Comparison of ENCODE assay signal across 31 cellular contexts in the genomic region with DNA sequence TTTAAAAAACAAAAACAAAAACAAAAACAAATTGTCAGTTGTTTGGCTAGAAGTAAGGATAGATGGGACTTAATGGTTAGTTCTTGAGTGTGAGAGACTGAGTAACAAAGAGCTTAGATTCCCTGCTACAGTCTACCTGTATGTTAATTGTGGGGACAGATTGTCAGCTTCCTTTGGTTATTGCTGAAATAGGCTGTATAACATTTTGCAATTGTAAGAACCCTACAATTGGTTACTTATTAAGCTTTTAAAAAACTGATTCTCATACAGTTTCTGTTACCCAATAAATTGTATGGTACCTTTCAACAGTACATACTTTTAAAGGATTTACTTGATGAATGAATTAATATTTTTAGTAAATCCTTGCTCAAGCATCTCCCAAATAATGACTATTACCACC.
"Had no signal": no experiment of that assay in that cellular context is flagged by ENCODE, and none has a peak within 500 bp of the region (broad histone marks: within the 10 kb centered on the region; RNA-seq: fewer than 3 reads in every experiment).

No MANE protein-coding gene starts in this region.

- H3K4me1 ChIP-seq: adrenal gland, body of pancreas, esophagus squamous epithelium, gastroesophageal sphincter had no signal

- H3K4me3 ChIP-seq: adrenal gland, body of pancreas, esophagus squamous epithelium, gastroesophageal sphincter had no signal

- H3K27ac ChIP-seq: adrenal gland, body of pancreas, epithelial cell of prostate, esophagus squamous epithelium, gastroesophageal sphincter had no signal

- H3K27me3 Mint-ChIP-seq: activated CD4-positive, alpha-beta memory T cell treated with anti-CD3 and anti-CD28 coated beads, Interleukin-2, amount 10 ng/mL, durations not matched to agents 7 days and 5 days; activated CD4-positive, alpha-beta T cell treated with anti-CD3 and anti-CD28 coated beads, Interleukin-2, amount 10 ng/mL, durations not matched to agents 7 days and 5 days; activated naive CD8-positive, alpha-beta T cell treated with anti-CD3 and anti-CD28 coated beads for 36 hours; activated naive CD8-positive, alpha-beta T cell treated with anti-CD3 and anti-CD28 coated beads, Interleukin-2, amount 50 U/mL, for 24 hours; activated T-cell treated with anti-CD3 and anti-CD28 coated beads, Interleukin-2, amount 50 U/mL, for 24 hours; T-helper 17 cell had no signal

- DNase-seq: activated CD4-positive, alpha-beta memory T cell treated with anti-CD3 and anti-CD28 coated beads, Interleukin-2, amount 10 ng/mL, durations not matched to agents 7 days and 5 days; activated CD4-positive, alpha-beta T cell treated with anti-CD3 and anti-CD28 coated beads for 1 hour; activated CD4-positive, alpha-beta T cell treated with anti-CD3 and anti-CD28 coated beads for 4 hours; activated CD4-positive, alpha-beta T cell treated with anti-CD3 and anti-CD28 coated beads, Interleukin-2, amount 10 ng/mL, durations not matched to agents 7 days and 5 days; activated CD4-positive, alpha-beta T cell treated with anti-CD3 and anti-CD28 coated beads, Interleukin-2, amount 50 U/mL, for 4 hours; activated CD8-positive, alpha-beta memory T cell treated with anti-CD3 and anti-CD28 coated beads, Interleukin-2, amount 50 U/mL, for 48 hours; activated gamma-delta T cell; activated naive CD4-positive, alpha-beta T cell; activated naive CD4-positive, alpha-beta T cell treated with anti-CD3 and anti-CD28 coated beads, Interleukin-2, amount 50 U/mL, for 16 hours; activated naive CD8-positive, alpha-beta T cell treated with anti-CD3 and anti-CD28 coated beads for 36 hours; activated naive CD8-positive, alpha-beta T cell treated with anti-CD3 and anti-CD28 coated beads, Interleukin-2, amount 50 U/mL, for 24 hours; activated T-cell treated with anti-CD3 and anti-CD28 coated beads for 4 hours; activated T-cell treated with anti-CD3 and anti-CD28 coated beads, Interleukin-2, amount 50 U/mL, for 24 hours; activated T-cell treated with anti-CD3 and anti-CD28 coated beads, Interleukin-2, amount 50 U/mL, for 72 hours; adrenal gland; amygdala; aorta; body of pancreas; caudate nucleus; cortex of kidney; dermis blood vessel endothelial cell; effector CD8-positive, alpha-beta T cell; esophagus squamous epithelium; foreskin melanocyte; T-helper 1 cell; T-helper 17 cell; T1000 had no signal

- H3K36me3 ChIP-seq: adrenal gland had no signal

- ATAC-seq: activated naive CD8-positive, alpha-beta T cell treated with anti-CD3 and anti-CD28 coated beads, Interleukin-2, amount 50 U/mL, for 24 hours; activated T-cell treated with anti-CD3 and anti-CD28 coated beads, Interleukin-2, amount 50 U/mL, for 72 hours; body of pancreas; gastroesophageal sphincter; T-helper 17 cell had no signal

- FAIRE-seq: endothelial cell of umbilical vein had no signal

- H3K9me3 ChIP-seq: adrenal gland, body of pancreas, esophagus squamous epithelium had no signal

- H3K4me1 Mint-ChIP-seq: activated CD4-positive, alpha-beta T cell treated with anti-CD3 and anti-CD28 coated beads, Interleukin-2, amount 10 ng/mL, durations not matched to agents 7 days and 5 days; activated naive CD8-positive, alpha-beta T cell treated with anti-CD3 and anti-CD28 coated beads for 36 hours; activated naive CD8-positive, alpha-beta T cell treated with anti-CD3 and anti-CD28 coated beads, Interleukin-2, amount 50 U/mL, for 24 hours had no signal

- H3K4me3 Mint-ChIP-seq: activated CD4-positive, alpha-beta memory T cell treated with anti-CD3 and anti-CD28 coated beads, Interleukin-2, amount 10 ng/mL, durations not matched to agents 7 days and 5 days; activated CD4-positive, alpha-beta T cell treated with anti-CD3 and anti-CD28 coated beads, Interleukin-2, amount 10 ng/mL, durations not matched to agents 7 days and 5 days; activated naive CD8-positive, alpha-beta T cell treated with anti-CD3 and anti-CD28 coated beads for 36 hours; activated naive CD8-positive, alpha-beta T cell treated with anti-CD3 and anti-CD28 coated beads, Interleukin-2, amount 50 U/mL, for 24 hours; activated T-cell treated with anti-CD3 and anti-CD28 coated beads, Interleukin-2, amount 50 U/mL, for 24 hours; activated T-cell treated with anti-CD3 and anti-CD28 coated beads, Interleukin-2, amount 50 U/mL, for 72 hours; T-helper 17 cell; T-helper 2 cell treated with Interferon-gamma antibody and Interleukin-4, amounts not matched to agents 5 μg/mL and 100 μg/mL, for 36 hours had no signal

- H3K27ac Mint-ChIP-seq: activated CD4-positive, alpha-beta memory T cell treated with anti-CD3 and anti-CD28 coated beads, Interleukin-2, amount 10 ng/mL, durations not matched to agents 7 days and 5 days; activated CD4-positive, alpha-beta T cell treated with anti-CD3 and anti-CD28 coated beads, Interleukin-2, amount 10 ng/mL, durations not matched to agents 7 days and 5 days; activated naive CD8-positive, alpha-beta T cell treated with anti-CD3 and anti-CD28 coated beads for 36 hours; activated naive CD8-positive, alpha-beta T cell treated with anti-CD3 and anti-CD28 coated beads, Interleukin-2, amount 50 U/mL, for 24 hours; activated T-cell treated with anti-CD3 and anti-CD28 coated beads, Interleukin-2, amount 50 U/mL, for 24 hours; activated T-cell treated with anti-CD3 and anti-CD28 coated beads, Interleukin-2, amount 50 U/mL, for 72 hours; T-helper 17 cell; T-helper 2 cell treated with Interferon-gamma antibody and Interleukin-4, amounts not matched to agents 5 μg/mL and 100 μg/mL, for 36 hours had no signal

- H3K27me3 ChIP-seq: adrenal gland, body of pancreas, esophagus squamous epithelium, gastroesophageal sphincter had no signal
